ENCODE assay signal across 18 cellular contexts in genomic region chr13:40814803-40815202, GRCh38.
"Had no signal": no experiment of that assay in that cellular context is flagged by ENCODE, and none has a peak within 500 bp of the region (broad histone marks: within the 10 kb centered on the region; RNA-seq: fewer than 3 reads in every experiment).

No MANE protein-coding gene starts in this region.

- H3K4me3 ChIP-seq: Peyer's patch, SJCRH30 had no signal

- H3K4me1 ChIP-seq: Peyer's patch had no signal

- H3K9me3 ChIP-seq: Peyer's patch had no signal

- DNase-seq: activated CD4-positive, alpha-beta T cell treated with anti-CD3 and anti-CD28 coated beads for 48 hours; activated CD4-positive, alpha-beta T cell treated with anti-CD3 and anti-CD28 coated beads, Interleukin-2, amount 50 U/mL, for 4 hours; activated CD4-positive, CD25-positive, alpha-beta regulatory T cell treated with anti-CD3 and anti-CD28 coated beads, Interleukin-2, amount 50 U/mL, for 72 hours; activated CD8-positive, alpha-beta memory T cell treated with anti-CD3 and anti-CD28 coated beads, Interleukin-2, amount 50 U/mL, for 48 hours; activated naive CD4-positive, alpha-beta T cell; activated T-cell treated with anti-CD3 and anti-CD28 coated beads, Interleukin-2, amount 50 U/mL, for 1 hour; anterior cingulate cortex; cerebellar nuclear complex; NCI-H1105; NCI-H1694 treated with DMSO at 0.1 percent for 48 hours; NCI-H2029 treated with DMSO at 0.1 percent for 48 hours; NCI-H446; Peyer's patch; Right ventricle myocardium superior; T-helper 17 cell; T-helper 9 cell had no signal

- H3K27ac ChIP-seq: RWPE1, SJCRH30 had no signal

- H3K27me3 ChIP-seq: Peyer's patch, SJCRH30 had no signal
